ENCODE assay signal across 9 cellular contexts in the genomic region with DNA sequence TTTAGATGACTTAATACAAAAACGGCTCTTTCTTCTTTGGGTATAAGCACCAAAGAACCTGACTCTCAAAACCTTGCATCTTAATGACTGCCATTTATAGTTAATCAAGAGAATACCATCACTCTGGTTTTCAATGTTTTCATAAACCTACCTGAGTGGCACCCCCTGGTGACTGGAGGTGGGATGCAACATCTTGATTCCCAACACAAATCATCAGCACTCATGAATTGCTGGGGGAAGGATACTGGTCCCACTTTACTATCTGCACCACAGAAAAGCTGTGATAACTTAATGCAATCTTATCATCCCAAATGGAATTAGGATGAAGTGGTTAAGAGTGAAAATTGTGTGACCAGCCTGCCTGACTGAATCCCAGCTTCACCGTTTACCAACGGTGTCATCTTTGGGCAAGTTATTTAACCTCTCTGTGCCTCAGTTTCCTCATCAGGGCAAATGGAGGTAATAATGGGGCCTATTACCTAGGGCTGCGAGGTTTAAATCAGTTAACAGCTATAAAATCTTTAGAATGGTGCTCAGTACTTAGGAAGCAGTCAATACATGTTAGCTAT.
DNase-seq lines count a peak whose midpoint lies in the region; ATAC-seq and TF ChIP-seq lines count a peak whose summit lies in the region.
"Had no signal": no experiment of that assay in that cellular context is flagged by ENCODE, and none has a peak within 500 bp of the region (broad histone marks: within the 10 kb centered on the region; RNA-seq: fewer than 3 reads in every experiment).

No MANE protein-coding gene starts in this region.

- peaks cover 23% of the 10 kb centered on the region for H3K4me1 ChIP-seq in upper lobe of right lung
- peaks cover 11 to 22% of the 10 kb centered on the region in 2 donors for H3K4me1 ChIP-seq in left lung
- H3K4me1 ChIP-seq: A549 had no signal

- DNase-seq in DMS53 (lab: John Stamatoyannopoulos, UW), result peak; percentile 4
- DNase-seq in DMS53 treated with DMSO at 0.1 percent for 48 hours (lab: John Stamatoyannopoulos, UW; ENCODE audit: unreplicated experiment), result no peak
- DNase-seq in left lobe of liver (ENCODE audit: low spot score), result no peak
- no peak for DNase-seq in upper lobe of right lung
- no peak for DNase-seq in 8988T
- DNase-seq in left lung, result no peak

- ATAC-seq in left lobe of liver (peak; percentile 31), upper lobe of right lung (no peak), left lung (no peak)
- ATAC-seq: A549 had no signal

- intact Hi-C loops in upper lobe of right lung (cut with DNase I), result no loop called here
- intact Hi-C loops in left lung (cut with DNase I), result no loop called here

- peak overlapping the region; percentile 85 for H3K27ac Mint-ChIP-seq in activated naive CD4-positive, alpha-beta T cell treated with anti-CD3 and anti-CD28 coated beads, Interleukin-2, amount 50 U/mL, for 24 hours

- peak overlapping the region; percentile 81 for H3K27ac ChIP-seq in KOPT-K1 (ENCODE audit: low read depth, low read length, poor library complexity, severe bottlenecking)
- H3K27ac ChIP-seq in upper lobe of right lung, result no peak overlapping the region
- H3K27ac ChIP-seq in left lung, result peak overlapping the region in 1 of 2 donors; percentile 55
- H3K27ac ChIP-seq: A549 had no signal

- H3K9me3 ChIP-seq in KOPT-K1 (ENCODE audit: insufficient read depth, low read length, poor library complexity, severe bottlenecking) (no peaks in the 10 kb centered on the region), upper lobe of right lung (no peaks in the 10 kb centered on the region), left lung (no peaks in the 10 kb centered on the region)
- H3K9me3 ChIP-seq: A549 had no signal

- no peak overlapping the region for H3K4me3 ChIP-seq in upper lobe of right lung
- no peak overlapping the region for H3K4me3 ChIP-seq in left lung
- H3K4me3 ChIP-seq: A549 had no signal

- H3K36me3 Mint-ChIP-seq in activated naive CD4-positive, alpha-beta T cell treated with anti-CD3 and anti-CD28 coated beads, Interleukin-2, amount 50 U/mL, for 24 hours, result peaks cover 19% of the 10 kb centered on the region

- peaks cover 8% of the 10 kb centered on the region for H3K36me3 ChIP-seq in KOPT-K1 (ENCODE audit: insufficient read depth, low read length)
- H3K36me3 ChIP-seq in upper lobe of right lung, result no peaks in the 10 kb centered on the region
- no peaks in the 10 kb centered on the region for H3K36me3 ChIP-seq in left lung

- H3K27me3 Mint-ChIP-seq in activated naive CD4-positive, alpha-beta T cell treated with anti-CD3 and anti-CD28 coated beads, Interleukin-2, amount 50 U/mL, for 24 hours, result no peaks in the 10 kb centered on the region

- no peaks in the 10 kb centered on the region for H3K27me3 ChIP-seq in upper lobe of right lung
- H3K27me3 ChIP-seq in left lung, result no peaks in the 10 kb centered on the region

- peak overlapping the region; percentile 61 for H3K4me3 Mint-ChIP-seq in activated naive CD4-positive, alpha-beta T cell treated with anti-CD3 and anti-CD28 coated beads, Interleukin-2, amount 50 U/mL, for 24 hours

- peaks cover 87% of the 10 kb centered on the region for H3K4me1 Mint-ChIP-seq in activated naive CD4-positive, alpha-beta T cell treated with anti-CD3 and anti-CD28 coated beads, Interleukin-2, amount 50 U/mL, for 24 hours

- no peaks in the 10 kb centered on the region for H3K9me3 Mint-ChIP-seq in activated naive CD4-positive, alpha-beta T cell treated with anti-CD3 and anti-CD28 coated beads, Interleukin-2, amount 50 U/mL, for 24 hours

- TF ChIP-seq CTCF in upper lobe of right lung (IDR thresholded peaks at IDR 0.05) (peak; percentile 38), left lung (IDR thresholded peaks at IDR 0.05) (no peak)
